Comparison of ENCODE assay signal across 1 cellular context in the genomic region with DNA sequence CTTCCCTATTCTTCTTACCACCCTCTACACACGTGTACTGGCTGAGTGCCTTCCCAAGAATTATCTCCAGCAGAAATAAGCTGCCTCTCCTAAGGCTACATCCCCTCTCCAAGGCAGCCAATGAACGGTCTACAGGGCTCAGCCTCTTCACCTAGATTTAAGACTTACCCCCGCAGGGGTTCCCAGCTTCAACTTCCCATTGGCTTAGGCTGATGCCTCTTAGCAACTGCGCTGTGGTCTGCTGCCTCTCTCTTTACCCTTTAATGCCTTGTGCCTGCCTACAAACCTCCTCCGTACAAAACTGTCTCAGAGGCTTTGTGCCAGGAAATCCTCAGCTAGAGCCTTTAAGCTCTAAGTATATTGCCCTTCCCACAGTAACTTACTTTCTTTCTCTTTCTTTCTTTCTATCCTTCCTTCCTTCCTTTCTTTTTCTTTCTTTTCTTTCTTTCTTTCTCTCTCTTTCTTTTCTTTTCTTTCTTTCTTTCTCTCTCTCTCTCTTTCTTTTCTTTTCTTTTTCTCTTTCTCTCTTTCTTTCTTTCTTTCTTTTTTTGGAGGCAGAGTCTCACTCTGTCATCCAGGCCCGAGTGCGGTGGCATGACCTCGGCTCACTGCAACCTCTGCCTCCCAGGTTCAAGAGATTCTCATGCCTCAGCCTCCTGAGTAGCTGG.
TF ChIP-seq lines count a peak whose summit lies in the region.

No MANE protein-coding gene starts in this region.

TF ChIP-seq in GM12878, 131 proteins besides CTCF, POLR2A, EP300 and RAD21:
- TF ChIP-seq, protein P1, sequence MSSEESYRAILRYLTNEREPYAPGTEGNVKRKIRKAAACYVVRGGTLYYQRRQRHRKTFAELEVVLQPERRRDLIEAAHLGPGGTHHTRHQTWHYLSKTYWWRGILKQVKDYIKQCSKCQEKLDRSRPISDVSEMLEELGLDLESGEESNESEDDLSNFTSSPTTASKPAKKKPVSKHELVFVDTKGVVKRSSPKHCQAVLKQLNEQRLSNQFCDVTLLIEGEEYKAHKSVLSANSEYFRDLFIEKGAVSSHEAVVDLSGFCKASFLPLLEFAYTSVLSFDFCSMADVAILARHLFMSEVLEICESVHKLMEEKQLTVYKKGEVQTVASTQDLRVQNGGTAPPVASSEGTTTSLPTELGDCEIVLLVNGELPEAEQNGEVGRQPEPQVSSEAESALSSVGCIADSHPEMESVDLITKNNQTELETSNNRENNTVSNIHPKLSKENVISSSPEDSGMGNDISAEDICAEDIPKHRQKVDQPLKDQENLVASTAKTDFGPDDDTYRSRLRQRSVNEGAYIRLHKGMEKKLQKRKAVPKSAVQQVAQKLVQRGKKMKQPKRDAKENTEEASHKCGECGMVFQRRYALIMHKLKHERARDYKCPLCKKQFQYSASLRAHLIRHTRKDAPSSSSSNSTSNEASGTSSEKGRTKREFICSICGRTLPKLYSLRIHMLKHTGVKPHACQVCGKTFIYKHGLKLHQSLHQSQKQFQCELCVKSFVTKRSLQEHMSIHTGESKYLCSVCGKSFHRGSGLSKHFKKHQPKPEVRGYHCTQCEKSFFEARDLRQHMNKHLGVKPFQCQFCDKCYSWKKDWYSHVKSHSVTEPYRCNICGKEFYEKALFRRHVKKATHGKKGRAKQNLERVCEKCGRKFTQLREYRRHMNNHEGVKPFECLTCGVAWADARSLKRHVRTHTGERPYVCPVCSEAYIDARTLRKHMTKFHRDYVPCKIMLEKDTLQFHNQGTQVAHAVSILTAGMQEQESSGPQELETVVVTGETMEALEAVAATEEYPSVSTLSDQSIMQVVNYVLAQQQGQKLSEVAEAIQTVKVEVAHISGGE (CRISPR knock-in tag; IDR thresholded peaks at IDR 0.05) = no peak
- TF ChIP-seq, protein P2, sequence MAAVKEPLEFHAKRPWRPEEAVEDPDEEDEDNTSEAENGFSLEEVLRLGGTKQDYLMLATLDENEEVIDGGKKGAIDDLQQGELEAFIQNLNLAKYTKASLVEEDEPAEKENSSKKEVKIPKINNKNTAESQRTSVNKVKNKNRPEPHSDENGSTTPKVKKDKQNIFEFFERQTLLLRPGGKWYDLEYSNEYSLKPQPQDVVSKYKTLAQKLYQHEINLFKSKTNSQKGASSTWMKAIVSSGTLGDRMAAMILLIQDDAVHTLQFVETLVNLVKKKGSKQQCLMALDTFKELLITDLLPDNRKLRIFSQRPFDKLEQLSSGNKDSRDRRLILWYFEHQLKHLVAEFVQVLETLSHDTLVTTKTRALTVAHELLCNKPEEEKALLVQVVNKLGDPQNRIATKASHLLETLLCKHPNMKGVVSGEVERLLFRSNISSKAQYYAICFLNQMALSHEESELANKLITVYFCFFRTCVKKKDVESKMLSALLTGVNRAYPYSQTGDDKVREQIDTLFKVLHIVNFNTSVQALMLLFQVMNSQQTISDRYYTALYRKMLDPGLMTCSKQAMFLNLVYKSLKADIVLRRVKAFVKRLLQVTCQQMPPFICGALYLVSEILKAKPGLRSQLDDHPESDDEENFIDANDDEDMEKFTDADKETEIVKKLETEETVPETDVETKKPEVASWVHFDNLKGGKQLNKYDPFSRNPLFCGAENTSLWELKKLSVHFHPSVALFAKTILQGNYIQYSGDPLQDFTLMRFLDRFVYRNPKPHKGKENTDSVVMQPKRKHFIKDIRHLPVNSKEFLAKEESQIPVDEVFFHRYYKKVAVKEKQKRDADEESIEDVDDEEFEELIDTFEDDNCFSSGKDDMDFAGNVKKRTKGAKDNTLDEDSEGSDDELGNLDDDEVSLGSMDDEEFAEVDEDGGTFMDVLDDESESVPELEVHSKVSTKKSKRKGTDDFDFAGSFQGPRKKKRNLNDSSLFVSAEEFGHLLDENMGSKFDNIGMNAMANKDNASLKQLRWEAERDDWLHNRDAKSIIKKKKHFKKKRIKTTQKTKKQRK (IDR thresholded peaks at IDR 0.05; ENCODE audit: low read depth, low read length) = no peak
- TF ChIP-seq BHLHE40 (IDR thresholded peaks at IDR 0.05; ENCODE audit: borderline replicate concordance in 1 of 2, low read depth in 2 of 2, low read length in 1 of 2) = no peak
- no peak for TF ChIP-seq ZSCAN29 (IDR thresholded peaks at IDR 0.05)
- TF ChIP-seq, protein P3, sequence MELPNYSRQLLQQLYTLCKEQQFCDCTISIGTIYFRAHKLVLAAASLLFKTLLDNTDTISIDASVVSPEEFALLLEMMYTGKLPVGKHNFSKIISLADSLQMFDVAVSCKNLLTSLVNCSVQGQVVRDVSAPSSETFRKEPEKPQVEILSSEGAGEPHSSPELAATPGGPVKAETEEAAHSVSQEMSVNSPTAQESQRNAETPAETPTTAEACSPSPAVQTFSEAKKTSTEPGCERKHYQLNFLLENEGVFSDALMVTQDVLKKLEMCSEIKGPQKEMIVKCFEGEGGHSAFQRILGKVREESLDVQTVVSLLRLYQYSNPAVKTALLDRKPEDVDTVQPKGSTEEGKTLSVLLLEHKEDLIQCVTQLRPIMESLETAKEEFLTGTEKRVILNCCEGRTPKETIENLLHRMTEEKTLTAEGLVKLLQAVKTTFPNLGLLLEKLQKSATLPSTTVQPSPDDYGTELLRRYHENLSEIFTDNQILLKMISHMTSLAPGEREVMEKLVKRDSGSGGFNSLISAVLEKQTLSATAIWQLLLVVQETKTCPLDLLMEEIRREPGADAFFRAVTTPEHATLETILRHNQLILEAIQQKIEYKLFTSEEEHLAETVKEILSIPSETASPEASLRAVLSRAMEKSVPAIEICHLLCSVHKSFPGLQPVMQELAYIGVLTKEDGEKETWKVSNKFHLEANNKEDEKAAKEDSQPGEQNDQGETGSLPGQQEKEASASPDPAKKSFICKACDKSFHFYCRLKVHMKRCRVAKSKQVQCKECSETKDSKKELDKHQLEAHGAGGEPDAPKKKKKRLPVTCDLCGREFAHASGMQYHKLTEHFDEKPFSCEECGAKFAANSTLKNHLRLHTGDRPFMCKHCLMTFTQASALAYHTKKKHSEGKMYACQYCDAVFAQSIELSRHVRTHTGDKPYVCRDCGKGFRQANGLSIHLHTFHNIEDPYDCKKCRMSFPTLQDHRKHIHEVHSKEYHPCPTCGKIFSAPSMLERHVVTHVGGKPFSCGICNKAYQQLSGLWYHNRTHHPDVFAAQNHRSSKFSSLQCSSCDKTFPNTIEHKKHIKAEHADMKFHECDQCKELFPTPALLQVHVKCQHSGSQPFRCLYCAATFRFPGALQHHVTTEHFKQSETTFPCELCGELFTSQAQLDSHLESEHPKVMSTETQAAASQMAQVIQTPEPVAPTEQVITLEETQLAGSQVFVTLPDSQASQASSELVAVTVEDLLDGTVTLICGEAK (IDR thresholded peaks at IDR 0.05; ENCODE audit: borderline replicate concordance) = no peak
- no peak for TF ChIP-seq ZNF217 (IDR thresholded peaks at IDR 0.05)
- no peak for TF ChIP-seq HCFC1 (IDR thresholded peaks at IDR 0.05; ENCODE audit: low read length)
- TF ChIP-seq, protein P4, sequence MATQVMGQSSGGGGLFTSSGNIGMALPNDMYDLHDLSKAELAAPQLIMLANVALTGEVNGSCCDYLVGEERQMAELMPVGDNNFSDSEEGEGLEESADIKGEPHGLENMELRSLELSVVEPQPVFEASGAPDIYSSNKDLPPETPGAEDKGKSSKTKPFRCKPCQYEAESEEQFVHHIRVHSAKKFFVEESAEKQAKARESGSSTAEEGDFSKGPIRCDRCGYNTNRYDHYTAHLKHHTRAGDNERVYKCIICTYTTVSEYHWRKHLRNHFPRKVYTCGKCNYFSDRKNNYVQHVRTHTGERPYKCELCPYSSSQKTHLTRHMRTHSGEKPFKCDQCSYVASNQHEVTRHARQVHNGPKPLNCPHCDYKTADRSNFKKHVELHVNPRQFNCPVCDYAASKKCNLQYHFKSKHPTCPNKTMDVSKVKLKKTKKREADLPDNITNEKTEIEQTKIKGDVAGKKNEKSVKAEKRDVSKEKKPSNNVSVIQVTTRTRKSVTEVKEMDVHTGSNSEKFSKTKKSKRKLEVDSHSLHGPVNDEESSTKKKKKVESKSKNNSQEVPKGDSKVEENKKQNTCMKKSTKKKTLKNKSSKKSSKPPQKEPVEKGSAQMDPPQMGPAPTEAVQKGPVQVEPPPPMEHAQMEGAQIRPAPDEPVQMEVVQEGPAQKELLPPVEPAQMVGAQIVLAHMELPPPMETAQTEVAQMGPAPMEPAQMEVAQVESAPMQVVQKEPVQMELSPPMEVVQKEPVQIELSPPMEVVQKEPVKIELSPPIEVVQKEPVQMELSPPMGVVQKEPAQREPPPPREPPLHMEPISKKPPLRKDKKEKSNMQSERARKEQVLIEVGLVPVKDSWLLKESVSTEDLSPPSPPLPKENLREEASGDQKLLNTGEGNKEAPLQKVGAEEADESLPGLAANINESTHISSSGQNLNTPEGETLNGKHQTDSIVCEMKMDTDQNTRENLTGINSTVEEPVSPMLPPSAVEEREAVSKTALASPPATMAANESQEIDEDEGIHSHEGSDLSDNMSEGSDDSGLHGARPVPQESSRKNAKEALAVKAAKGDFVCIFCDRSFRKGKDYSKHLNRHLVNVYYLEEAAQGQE (IDR thresholded peaks at IDR 0.05; ENCODE audit: low read depth, low read length) = no peak
